7 cellular contexts compared by ENCODE assay signal in genomic region chr17:40362696-40363479, GRCh38. TPM values are rescaled to one million over a fixed set of nuclear protein-coding genes. Genes with fewer than 3 reads are reported as not detected.
DNase-seq lines count a peak whose midpoint lies in the region; ATAC-seq lines count a peak whose summit lies in the region.

No MANE protein-coding gene starts in this region.

- no peaks in the 10 kb centered on the region for H3K36me3 ChIP-seq in ectodermal cell (ENCODE audit: control insufficient read depth, insufficient read depth, low read length)

- H3K4me3 ChIP-seq in ectodermal cell (ENCODE audit: insufficient read depth, low read depth, low read length) (peak overlapping the region; percentile 51), mononuclear cell (ENCODE audit: low read length) (peak overlapping the region; percentile 29)

- ATAC-seq in GM18498 (IDR thresholded peaks at IDR 0.05; ENCODE audit: unreplicated experiment) = peak; percentile 75
- peak; percentile 51 for ATAC-seq in HG02938 (IDR thresholded peaks at IDR 0.05; ENCODE audit: unreplicated experiment)

- no peak overlapping the region for H3K27ac ChIP-seq in ectodermal cell (ENCODE audit: insufficient read depth, low read depth, low read length, poor library complexity, severe bottlenecking)

- WGBS in ectodermal cell, 2 experiments = 1% methylated on average over 112 of the region's 112 CpGs

- H3K4me1 ChIP-seq in ectodermal cell (ENCODE audit: control insufficient read depth, insufficient read depth, low read length) = peaks cover 10% of the 10 kb centered on the region
- H3K4me1 ChIP-seq in mononuclear cell (ENCODE audit: insufficient read depth, low read length) = peaks cover 22% of the 10 kb centered on the region

- peak; percentile 79 for DNase-seq in NCI-H226
- peak; percentile 80 for DNase-seq in activated CD4-positive, alpha-beta T cell treated with anti-CD3 and anti-CD28 coated beads, Interleukin-2, amount 50 U/mL, for 1 hour
- DNase-seq in stimulated activated CD8-positive, alpha-beta memory T cell treated with anti-CD3 and anti-CD28 coated beads, Interleukin-7, amount 100 ng/mL, for 24 hours (ENCODE audit: low read depth) = peak; percentile 71

- H3K9me3 ChIP-seq in ectodermal cell (ENCODE audit: control insufficient read depth, low read length) = no peaks in the 10 kb centered on the region
- H3K9me3 ChIP-seq in mononuclear cell (ENCODE audit: low read depth, low read length) = no peaks in the 10 kb centered on the region

- H3K27me3 ChIP-seq in ectodermal cell (ENCODE audit: control insufficient read depth, insufficient read depth, low read length, poor library complexity, severe bottlenecking) = peaks cover 41% of the 10 kb centered on the region
- H3K27me3 ChIP-seq in mononuclear cell (ENCODE audit: insufficient read depth, low read length) = peaks cover 22% of the 10 kb centered on the region

RNA-seq across cellular contexts. Expression of gene GJD3, which starts 1.6 kb away (rescaled TPM):
- polyA plus RNA-seq in ectodermal cell (2013, experiment 1 of 4) = not detected
- polyA plus RNA-seq in ectodermal cell (2013, experiment 2 of 4) = 0.46 TPM
- 0.32 TPM for polyA plus RNA-seq in ectodermal cell (2013, experiment 3 of 4)
- not detected for polyA plus RNA-seq in ectodermal cell (2013, experiment 4 of 4)
- total RNA-seq in mononuclear cell = 0.21 TPM

RNA-seq across cellular contexts. Expression of gene RARA, which starts 53.9 kb away (rescaled TPM):
- polyA plus RNA-seq in ectodermal cell (2013, experiment 1 of 4) = 14.2 TPM
- 19.1 TPM for polyA plus RNA-seq in ectodermal cell (2013, experiment 2 of 4)
- polyA plus RNA-seq in ectodermal cell (2013, experiment 3 of 4) = 16.9 TPM
- polyA plus RNA-seq in ectodermal cell (2013, experiment 4 of 4) = 19.9 TPM
- 67.9 TPM for total RNA-seq in mononuclear cell

RNA-seq across cellular contexts. Expression of gene TOP2A, which starts 54.8 kb away (rescaled TPM):
- 250 TPM for polyA plus RNA-seq in ectodermal cell (2013, experiment 1 of 4)
- polyA plus RNA-seq in ectodermal cell (2013, experiment 2 of 4) = 224 TPM
- polyA plus RNA-seq in ectodermal cell (2013, experiment 3 of 4) = 237 TPM
- polyA plus RNA-seq in ectodermal cell (2013, experiment 4 of 4) = 243 TPM
- 1.7 TPM for total RNA-seq in mononuclear cell
